Comparison of ENCODE assay signal across 1 cellular context in genomic region chr9:129840024-129840423, GRCh38.
TF ChIP-seq lines count a peak whose summit lies in the region.

No MANE protein-coding gene starts in this region.

TF ChIP-seq in K562, 482 proteins besides CTCF, POLR2A, EP300 and RAD21:
- TF ChIP-seq ETS1 (conservative IDR thresholded peaks at IDR 0.05; ENCODE audit: control insufficient read depth, low read depth, low read length) (0 out of 2 replicates have a peak, but pooled peaks have one; percentile 30), ZNF134 (CRISPR knock-in tag; conservative IDR thresholded peaks at IDR 0.05) (no peak)
